In the genomic region with DNA sequence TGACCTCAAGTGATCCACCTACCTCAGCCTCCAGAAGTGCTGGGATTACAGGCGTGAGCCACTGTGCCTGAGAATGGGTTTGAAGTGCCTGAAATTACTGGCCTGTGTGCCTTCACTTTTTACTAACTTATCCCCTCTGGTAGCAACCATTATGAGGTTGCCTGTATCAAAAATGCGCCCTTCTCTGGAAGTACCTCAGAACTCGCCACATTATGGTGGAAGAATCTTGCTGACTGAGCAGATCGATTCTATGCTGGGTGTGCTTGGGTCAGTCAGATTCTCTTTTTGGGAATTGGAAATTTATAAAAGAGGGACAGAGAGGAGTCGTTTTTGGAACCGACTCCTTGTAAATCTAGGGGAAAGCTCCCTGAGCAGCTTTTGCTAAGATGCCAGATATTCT, we compare ENCODE assay signal across 9 cellular contexts. TPM values are rescaled to one million over a fixed set of nuclear protein-coding genes. Genes with fewer than 3 reads are reported as not detected.
"Had no signal": no experiment of that assay in that cellular context is flagged by ENCODE, and none has a peak within 500 bp of the region (broad histone marks: within the 10 kb centered on the region; RNA-seq: fewer than 3 reads in every experiment).

No MANE protein-coding gene starts in this region.

- H3K4me2 ChIP-seq: GM23338 had no signal

- H3K9me3 Mint-ChIP-seq: GM23338, H9, IgD-negative memory B cell had no signal

- H3K27ac Mint-ChIP-seq: GM23338, H9, IgD-negative memory B cell had no signal

- FAIRE-seq: H1, H54, HTR-8/SVneo had no signal

- H3K4me3 Mint-ChIP-seq: GM23338, H9, IgD-negative memory B cell had no signal

- ATAC-seq: GM23338 had no signal

- H3K36me3 Mint-ChIP-seq: IgD-negative memory B cell had no signal

- H3K27me3 Mint-ChIP-seq: IgD-negative memory B cell had no signal

- DNase-seq: H9, HCEC 1CT, KG1 had no signal

- H3K4me3 ChIP-seq: GM23338 had no signal

- H2AFZ ChIP-seq: GM23338 had no signal

RNA-seq across cellular contexts. Expression of gene LHCGR, which starts 8.2 kb away (rescaled TPM):
- total RNA-seq: HT-29 had no signal
- polyA plus RNA-seq: IgD-negative memory B cell had no signal
